In genomic region chr11:36412781-36413383, GRCh38 we compare ENCODE assay signal across 17 cellular contexts.
A peak's percentile ranks its signal among the peaks of the same experiment; 100 is the strongest.
DNase-seq lines count a peak whose midpoint lies in the region; ATAC-seq and TF ChIP-seq lines count a peak whose summit lies in the region.
"Had no signal": no experiment of that assay in that cellular context is flagged by ENCODE, and none has a peak within 500 bp of the region (broad histone marks: within the 10 kb centered on the region; RNA-seq: fewer than 3 reads in every experiment).

No MANE protein-coding gene starts in this region.

- H3K36me3 ChIP-seq in SJSA1 = peaks cover 76% of the 10 kb centered on the region
- no peaks in the 10 kb centered on the region for H3K36me3 ChIP-seq in neutrophil
- H3K36me3 ChIP-seq: left lung had no signal

- peak overlapping the region; percentile 6 to 97 (median 88) for H3K27ac Mint-ChIP-seq in CD14-positive monocyte
- peak overlapping the region; percentile 96 for H3K27ac Mint-ChIP-seq in effector memory CD8-positive, alpha-beta T cell
- H3K27ac Mint-ChIP-seq: activated T-helper 17 cell treated with anti-CD3 and anti-CD28 coated beads, Interleukin-2, amount 50 U/mL, for 72 hours had no signal

- no peaks in the 10 kb centered on the region for H3K27me3 ChIP-seq in SJSA1 (replicated peaks)
- no peaks in the 10 kb centered on the region for H3K27me3 ChIP-seq in neutrophil
- H3K27me3 ChIP-seq: left lung had no signal

- peaks cover 13 to 18% of the 10 kb centered on the region in 2 donors for H3K36me3 Mint-ChIP-seq in CD14-positive monocyte
- peaks cover 44% of the 10 kb centered on the region for H3K36me3 Mint-ChIP-seq in effector memory CD8-positive, alpha-beta T cell (ENCODE audit: insufficient read depth)

- peak overlapping the region; percentile 30 for H3K27ac ChIP-seq in SJSA1
- H3K27ac ChIP-seq in neutrophil = peak overlapping the region; percentile 99

- DNase-seq in CD14-positive monocyte (ENCODE audit: low spot score) = no peak
- DNase-seq in SJSA1 (ENCODE audit: low read depth in 1 of 2, low spot score in 2 of 2) = peak; percentile 63 to 81
- DNase-seq in effector memory CD8-positive, alpha-beta T cell = no peak
- DNase-seq in NCI-H69 (lab: John Stamatoyannopoulos, UW) = no peak
- DNase-seq in NCI-H1105 (lab: John Stamatoyannopoulos, UW) = no peak
- DNase-seq: activated CD4-positive, alpha-beta T cell treated with anti-CD3 and anti-CD28 coated beads, Interleukin-2, amount 50 U/mL, for 1 hour; amygdala; KG1; left lung; NCI-H1436 treated with DMSO at 0.1 percent for 48 hours; NCI-H446; SHP77 treated with DMSO at 0.1 percent for 48 hours; T-helper 9 cell had no signal

- H3K9me3 ChIP-seq in SJSA1 (replicated peaks) (no peaks in the 10 kb centered on the region), neutrophil (no peaks in the 10 kb centered on the region)
- H3K9me3 ChIP-seq: left lung had no signal

- H3K4me1 ChIP-seq in SJSA1 (replicated peaks) (peaks cover 68% of the 10 kb centered on the region), neutrophil (ENCODE audit: control insufficient read depth in 1 of 2, insufficient read depth in 1 of 2, low read depth in 1 of 2, low read length in 1 of 2) (peaks cover 83 to 85% of the 10 kb centered on the region in 2 experiments)

- peaks cover 65% of the 10 kb centered on the region for H3K4me1 Mint-ChIP-seq in CD14-positive monocyte
- H3K4me1 Mint-ChIP-seq in effector memory CD8-positive, alpha-beta T cell (ENCODE audit: low read depth in 2 of 2) = peaks cover 73 to 82% of the 10 kb centered on the region in 2 donors

- peaks cover 0 to 1% (median 0%) of the 10 kb centered on the region in 3 donors for H3K27me3 Mint-ChIP-seq in CD14-positive monocyte (ENCODE audit: low read depth in 3 of 3)
- H3K27me3 Mint-ChIP-seq in effector memory CD8-positive, alpha-beta T cell = no peaks in the 10 kb centered on the region
- H3K27me3 Mint-ChIP-seq: activated T-helper 17 cell treated with anti-CD3 and anti-CD28 coated beads, Interleukin-2, amount 50 U/mL, for 72 hours had no signal

- no peak overlapping the region for H3K4me3 Mint-ChIP-seq in CD14-positive monocyte
- H3K4me3 Mint-ChIP-seq in effector memory CD8-positive, alpha-beta T cell = peak overlapping the region; percentile 54 to 80
- H3K4me3 Mint-ChIP-seq: activated T-helper 17 cell treated with anti-CD3 and anti-CD28 coated beads, Interleukin-2, amount 50 U/mL, for 72 hours had no signal

- no peaks in the 10 kb centered on the region for H3K9me3 Mint-ChIP-seq in CD14-positive monocyte
- no peaks in the 10 kb centered on the region for H3K9me3 Mint-ChIP-seq in effector memory CD8-positive, alpha-beta T cell
- H3K9me3 Mint-ChIP-seq: activated T-helper 17 cell treated with anti-CD3 and anti-CD28 coated beads, Interleukin-2, amount 50 U/mL, for 72 hours had no signal

- intact Hi-C loops in CD14-positive monocyte (cut with micrococcal nuclease) = loop anchor here in 1 of 2 donors (5.0 kb wide), 1 partner anchor 36 kb away; no protein-coding TSS in a partner anchor

- TF ChIP-seq CTCF in CD14-positive monocyte (IDR thresholded peaks at IDR 0.05) (no peak), neutrophil (IDR thresholded peaks at IDR 0.05) (no peak)

- H3K4me3 ChIP-seq in SJSA1 (no peak overlapping the region), neutrophil (ENCODE audit: low read depth in 1 of 2, low read length in 1 of 2) (no peak overlapping the region)
- H3K4me3 ChIP-seq: left lung had no signal

- no peak for ATAC-seq in effector memory CD8-positive, alpha-beta T cell (replicated peaks)
- no peak for ATAC-seq in HG02840 (IDR thresholded peaks at IDR 0.05; ENCODE audit: low FRiP score, unreplicated experiment)
- no peak for ATAC-seq in GM21447 (IDR thresholded peaks at IDR 0.05; ENCODE audit: unreplicated experiment)
- ATAC-seq: activated T-helper 17 cell treated with anti-CD3 and anti-CD28 coated beads, Interleukin-2, amount 50 U/mL, for 72 hours; left lung had no signal

Comparison
In these comparisons a context has a peak if more than half of its experiments do, and no peak if none do; other contexts are left out.
1. DNase-seq: peak in SJSA1 (2 of 2); none in CD14-positive monocyte (single experiment), effector memory CD8-positive, alpha-beta T cell (0 of 3), NCI-H69 (single experiment) and NCI-H1105 (single experiment).
2. H3K4me3 Mint-ChIP-seq: peak in effector memory CD8-positive, alpha-beta T cell (2 of 2); none in CD14-positive monocyte (0 of 2).